8 cellular contexts compared by ENCODE assay signal in genomic region chr11:75474878-75475766, GRCh38. TPM values are rescaled to one million over a fixed set of nuclear protein-coding genes. Genes with fewer than 3 reads are reported as not detected.
DNase-seq lines count a peak whose midpoint lies in the region; ATAC-seq and TF ChIP-seq lines count a peak whose summit lies in the region.

No MANE protein-coding gene starts in this region.

- no peaks in the 10 kb centered on the region for H3K36me3 ChIP-seq in esophagus squamous epithelium

- H3K27me3 Mint-ChIP-seq in CD14-positive monocyte (ENCODE audit: low read depth in 3 of 3) (peaks cover 0 to 3% (median 0%) of the 10 kb centered on the region in 3 donors), osteocyte (ENCODE audit: unreplicated experiment) (no peaks in the 10 kb centered on the region)
- H3K27me3 Mint-ChIP-seq in activated CD4-positive, alpha-beta memory T cell treated with anti-CD3 and anti-CD28 coated beads for 36 hours, result no peaks in the 10 kb centered on the region

- H3K36me3 Mint-ChIP-seq in CD14-positive monocyte, result peaks cover 14 to 25% of the 10 kb centered on the region in 2 donors
- H3K36me3 Mint-ChIP-seq in activated CD4-positive, alpha-beta memory T cell treated with anti-CD3 and anti-CD28 coated beads for 36 hours, result no peaks in the 10 kb centered on the region
- no peaks in the 10 kb centered on the region for H3K36me3 Mint-ChIP-seq in osteocyte (ENCODE audit: unreplicated experiment)

- ATAC-seq in GM18517 (IDR thresholded peaks at IDR 0.05; ENCODE audit: unreplicated experiment), result no peak

- H3K4me1 Mint-ChIP-seq in CD14-positive monocyte, result peaks cover 25% of the 10 kb centered on the region
- H3K4me1 Mint-ChIP-seq in activated CD4-positive, alpha-beta memory T cell treated with anti-CD3 and anti-CD28 coated beads for 36 hours (ENCODE audit: low read depth), result peaks cover 15% of the 10 kb centered on the region
- H3K4me1 Mint-ChIP-seq in osteocyte (ENCODE audit: unreplicated experiment), result peaks cover 11% of the 10 kb centered on the region

- WGBS in esophagus squamous epithelium, 2 donors, result 46 to 52% methylated on average over 14 to 15 of the region's 16 CpGs

- DNase-seq in CD14-positive monocyte (ENCODE audit: low spot score) (no peak), NCI-H187 (lab: John Stamatoyannopoulos, UW) (peak; percentile 26 to 28), esophagus squamous epithelium (lab: John Stamatoyannopoulos, UW) (no peak), osteocyte (ENCODE audit: extremely low spot score, unreplicated experiment) (no peak), ureter (ENCODE audit: low spot score) (peak; percentile 67), NCI-H1105 treated with DMSO at 0.1 percent for 48 hours (lab: John Stamatoyannopoulos, UW) (no peak)
- DNase-seq in activated CD4-positive, alpha-beta memory T cell treated with anti-CD3 and anti-CD28 coated beads for 36 hours, result peak; percentile 82

- H3K4me3 Mint-ChIP-seq in CD14-positive monocyte, result peak overlapping the region; percentile 83 to 95
- H3K4me3 Mint-ChIP-seq in activated CD4-positive, alpha-beta memory T cell treated with anti-CD3 and anti-CD28 coated beads for 36 hours, result peak overlapping the region; percentile 2
- no peak overlapping the region for H3K4me3 Mint-ChIP-seq in osteocyte (ENCODE audit: unreplicated experiment)

- no peaks in the 10 kb centered on the region for H3K9me3 Mint-ChIP-seq in CD14-positive monocyte
- H3K9me3 Mint-ChIP-seq in activated CD4-positive, alpha-beta memory T cell treated with anti-CD3 and anti-CD28 coated beads for 36 hours, result no peaks in the 10 kb centered on the region
- H3K9me3 Mint-ChIP-seq in osteocyte (ENCODE audit: unreplicated experiment), result no peaks in the 10 kb centered on the region

- peak overlapping the region in 6 of 7 donors; percentile 68 to 92 (median 88) for H3K27ac Mint-ChIP-seq in CD14-positive monocyte
- peak overlapping the region; percentile 75 for H3K27ac Mint-ChIP-seq in activated CD4-positive, alpha-beta memory T cell treated with anti-CD3 and anti-CD28 coated beads for 36 hours
- peak overlapping the region; percentile 7 for H3K27ac Mint-ChIP-seq in osteocyte (ENCODE audit: unreplicated experiment)

- peaks cover 16 to 34% (median 18%) of the 10 kb centered on the region in 3 donors for H3K4me1 ChIP-seq in esophagus squamous epithelium

- TF ChIP-seq CTCF in CD14-positive monocyte (IDR thresholded peaks at IDR 0.05), result no peak
- TF ChIP-seq CTCF in esophagus squamous epithelium (IDR thresholded peaks at IDR 0.05), result no peak
- TF ChIP-seq CTCF in osteocyte (IDR thresholded peaks at IDR 0.05), result no peak

- peak overlapping the region in 1 of 4 donors; percentile 35 for H3K4me3 ChIP-seq in esophagus squamous epithelium

- TF ChIP-seq POLR2A in esophagus squamous epithelium (IDR thresholded peaks at IDR 0.05), result no peak

- POLR2A ChIA-PET in activated CD4-positive, alpha-beta memory T cell treated with anti-CD3 and anti-CD28 coated beads for 36 hours (lab: Charles Lee), result no interaction called here

- H3K9me3 ChIP-seq in esophagus squamous epithelium, result no peaks in the 10 kb centered on the region

- peak overlapping the region in 3 of 4 donors; percentile 26 to 75 (median 70) for H3K27ac ChIP-seq in esophagus squamous epithelium

- CTCF ChIA-PET in activated CD4-positive, alpha-beta memory T cell treated with anti-CD3 and anti-CD28 coated beads for 36 hours (lab: Charles Lee), result interaction anchor here (0.5 to 2.6 kb wide), 4 partner anchors 11 to 56 kb away, joined by 3 to 12 read pairs (median 4); partner anchors contain the start of gene GDPD5

- H3K27me3 ChIP-seq in esophagus squamous epithelium, result no peaks in the 10 kb centered on the region

- intact Hi-C loops in CD14-positive monocyte (cut with micrococcal nuclease) (no loop called here), esophagus squamous epithelium (cut with DNase I) (no loop called here)
- intact Hi-C loops in activated CD4-positive, alpha-beta memory T cell treated with anti-CD3 and anti-CD28 coated beads for 36 hours (cut with micrococcal nuclease), result no loop called here

RNA-seq across cellular contexts. Expression of gene KLHL35, which starts 42.1 kb away (rescaled TPM):
- polyA plus RNA-seq in CD14-positive monocyte, result under 1 TPM in 1 of 2 donors, not detected in 1; 0.33 TPM
- under 1 TPM; 0.12 to 0.51 TPM for total RNA-seq in activated CD4-positive, alpha-beta memory T cell treated with anti-CD3 and anti-CD28 coated beads for 36 hours
- total RNA-seq in esophagus squamous epithelium (under 1 TPM in 3 of 4 donors, not detected in 1; 0.62 to 0.95 (median 0.91) TPM), osteocyte (2.3 and 2.8 TPM in 2 replicates), ureter (1.5 TPM)

RNA-seq across cellular contexts. Expression of gene GDPD5, which starts 50.6 kb away (rescaled TPM):
- polyA plus RNA-seq in CD14-positive monocyte, result 1 to 10 TPM; 4.9 to 7.6 TPM
- 10 to 100 TPM; 26.5 to 32.0 TPM for total RNA-seq in activated CD4-positive, alpha-beta memory T cell treated with anti-CD3 and anti-CD28 coated beads for 36 hours
- total RNA-seq in esophagus squamous epithelium, result 1 to 10 TPM in 3 of 4 donors, under 1 TPM in 1; 0.57 to 2.3 (median 1.6) TPM
- total RNA-seq in osteocyte, result 3.1 and 4.0 TPM in 2 replicates
- 14.9 TPM for total RNA-seq in ureter

Comparison
In these comparisons a context has a peak if more than half of its experiments do, and no peak if none do; other contexts are left out.
1. DNase-seq: peak in NCI-H187 (2 of 2), activated CD4-positive, alpha-beta memory T cell treated with anti-CD3 and anti-CD28 coated beads for 36 hours (single experiment) and ureter (single experiment); none in CD14-positive monocyte (single experiment), esophagus squamous epithelium (single experiment), osteocyte (single experiment) and NCI-H1105 treated with DMSO at 0.1 percent for 48 hours (single experiment).
2. H3K27ac Mint-ChIP-seq: peak in every context shown above with its lines; median percentile 88 in CD14-positive monocyte; 75 in activated CD4-positive, alpha-beta memory T cell treated with anti-CD3 and anti-CD28 coated beads for 36 hours; 7 in osteocyte.